In the genomic region with DNA sequence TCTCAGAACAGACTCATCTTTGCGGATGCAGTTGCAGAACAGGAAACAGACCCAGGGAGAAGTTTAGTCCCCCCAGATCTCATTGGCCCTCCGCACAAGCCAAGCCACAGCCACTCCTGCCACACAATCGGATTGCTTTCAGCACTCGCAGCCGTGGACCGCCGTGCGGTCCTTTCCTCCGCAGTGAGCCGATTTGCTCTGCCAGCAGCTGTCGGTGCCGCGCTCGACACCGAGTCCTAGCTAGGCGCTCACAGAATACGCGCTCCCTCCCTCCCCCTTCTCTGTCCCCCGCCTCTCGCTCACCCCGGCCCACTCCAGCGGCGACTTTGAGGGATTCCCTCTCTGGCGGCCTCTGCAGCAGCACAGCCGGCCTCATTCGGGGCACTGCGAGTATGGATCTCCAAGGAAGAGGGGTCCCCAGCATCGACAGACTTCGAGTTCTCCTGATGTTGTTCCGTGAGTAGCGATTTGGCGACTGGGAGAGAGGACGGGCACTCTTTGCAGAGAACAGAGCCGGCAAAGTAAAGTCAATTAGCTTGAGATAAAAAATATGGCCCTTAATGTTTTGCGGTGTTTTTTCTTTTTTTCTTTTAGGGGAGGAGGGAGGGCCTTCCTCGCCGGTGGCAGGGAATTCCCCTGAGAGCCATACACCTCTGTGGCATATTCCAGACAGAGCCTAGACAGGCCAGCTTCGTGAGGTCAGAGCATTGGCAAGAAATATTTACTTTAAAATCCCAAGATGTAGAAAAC, we compare ENCODE assay signal across 9 cellular contexts. TPM values are rescaled to one million over a fixed set of nuclear protein-coding genes. Genes with fewer than 3 reads are reported as not detected.
A peak's percentile ranks its signal among the peaks of the same experiment; 100 is the strongest.
DNase-seq lines count a peak whose midpoint lies in the region; ATAC-seq, FAIRE-seq and TF ChIP-seq lines count a peak whose summit lies in the region.
"Had no signal": no experiment of that assay in that cellular context is flagged by ENCODE, and none has a peak within 500 bp of the region (broad histone marks: within the 10 kb centered on the region; RNA-seq: fewer than 3 reads in every experiment).

A gene with protein sequence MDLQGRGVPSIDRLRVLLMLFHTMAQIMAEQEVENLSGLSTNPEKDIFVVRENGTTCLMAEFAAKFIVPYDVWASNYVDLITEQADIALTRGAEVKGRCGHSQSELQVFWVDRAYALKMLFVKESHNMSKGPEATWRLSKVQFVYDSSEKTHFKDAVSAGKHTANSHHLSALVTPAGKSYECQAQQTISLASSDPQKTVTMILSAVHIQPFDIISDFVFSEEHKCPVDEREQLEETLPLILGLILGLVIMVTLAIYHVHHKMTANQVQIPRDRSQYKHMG (plus strand): TSS at position 130 of the 750 bp plus-strand sequence. CDS start 263 bp downstream, at position 393.

- TF ChIP-seq CTCF in A673 (conservative IDR thresholded peaks at IDR 0.05; ENCODE audit: low read depth, low read length) (no peak), astrocyte of the cerebellum (IDR thresholded peaks at IDR 0.05; ENCODE audit: low read depth, low read length, missing control alignments) (no peak), left lung (IDR thresholded peaks at IDR 0.05) (no peak)

- in situ Hi-C loops in astrocyte of the cerebellum (cut with HindIII; ENCODE audit: low sequenced_read_pairs) = no loop called here

- no TSS peak for BruUV-seq in A673 (replicated peaks; lab: Mats Ljungman, UMichigan)

- TF ChIP-seq RAD21 in Ishikawa (IDR thresholded peaks at IDR 0.05; ENCODE audit: low read depth) = no peak

- no peaks in the 10 kb centered on the region for H3K9me3 ChIP-seq in A673 (ENCODE audit: low read depth, low read length, poor library complexity, severe bottlenecking)
- no peaks in the 10 kb centered on the region for H3K9me3 ChIP-seq in left lung

- H3K27ac ChIP-seq in A673 (ENCODE audit: low read depth, low read length, poor library complexity, severe bottlenecking) (no peak within 1 kb of the TSS), left lung (no peak within 1 kb of the TSS)

- no peak for FAIRE-seq in RCC 7860 (lab: Jason Lieb, UNC)

- H3K4me1 ChIP-seq in A673 (ENCODE audit: insufficient read depth, low read length, poor library complexity, severe bottlenecking) = no peaks in the 10 kb centered on the region
- peaks cover 8 to 23% of the 10 kb centered on the region in 2 donors for H3K4me1 ChIP-seq in left lung

- CTCF ChIA-PET in A673 (lab: Charles Lee) = no interaction called here

- DNase-seq in A673 (ENCODE audit: low spot score) (peak; percentile 39), astrocyte of the cerebellum (ENCODE audit: low read depth) (no peak), left lung (peak in 1 of 2 donors; percentile 79), germinal center (ENCODE audit: low spot score) (no peak), GDM1 (lab: John Stamatoyannopoulos, UW) (no peak), RCC 7860 (ENCODE audit: low spot score) (no peak)

- no peak for TF ChIP-seq EP300 in Ishikawa (IDR thresholded peaks at IDR 0.05; ENCODE audit: borderline replicate concordance)

- H3K4me3 ChIP-seq in A673 (ENCODE audit: low read depth, low read length, poor library complexity, severe bottlenecking) (no peak within 1 kb of the TSS), astrocyte of the cerebellum (ENCODE audit: low read depth, low read length) (peak within 1 kb of the TSS; percentile 33), left lung (no peak within 1 kb of the TSS)

- peaks cover 74% of the 10 kb centered on the region for H3K27me3 ChIP-seq in A673 (replicated peaks; ENCODE audit: insufficient read depth, low read depth, low read length, poor library complexity)
- H3K27me3 ChIP-seq in left lung = peaks cover 42 to 97% of the 10 kb centered on the region in 2 donors

- POLR2A ChIA-PET in A673 (lab: Charles Lee; ENCODE audit: low non-redundant PET) = interaction anchor here (0.6 kb wide), 1 partner anchor 168 kb away, joined by 3 read pairs; no protein-coding TSS in a partner anchor

- intact Hi-C loops in A673 (cut with micrococcal nuclease; ENCODE audit: unreplicated experiment) (no loop called here), left lung (cut with DNase I) (no loop called here)

- ATAC-seq in left lung (peak; percentile 51), GM18868 (IDR thresholded peaks at IDR 0.05; ENCODE audit: unreplicated experiment) (no peak)

- H3K36me3 ChIP-seq in A673 (ENCODE audit: insufficient read depth, low read length, poor library complexity, severe bottlenecking) (no peaks in the 10 kb centered on the region), left lung (no peaks in the 10 kb centered on the region)

TF ChIP-seq in Ishikawa, 13 proteins besides CTCF, POLR2A, EP300 and RAD21:
- TF ChIP-seq CEBPB (IDR thresholded peaks at IDR 0.05) = no peak
- TF ChIP-seq, protein P1, sequence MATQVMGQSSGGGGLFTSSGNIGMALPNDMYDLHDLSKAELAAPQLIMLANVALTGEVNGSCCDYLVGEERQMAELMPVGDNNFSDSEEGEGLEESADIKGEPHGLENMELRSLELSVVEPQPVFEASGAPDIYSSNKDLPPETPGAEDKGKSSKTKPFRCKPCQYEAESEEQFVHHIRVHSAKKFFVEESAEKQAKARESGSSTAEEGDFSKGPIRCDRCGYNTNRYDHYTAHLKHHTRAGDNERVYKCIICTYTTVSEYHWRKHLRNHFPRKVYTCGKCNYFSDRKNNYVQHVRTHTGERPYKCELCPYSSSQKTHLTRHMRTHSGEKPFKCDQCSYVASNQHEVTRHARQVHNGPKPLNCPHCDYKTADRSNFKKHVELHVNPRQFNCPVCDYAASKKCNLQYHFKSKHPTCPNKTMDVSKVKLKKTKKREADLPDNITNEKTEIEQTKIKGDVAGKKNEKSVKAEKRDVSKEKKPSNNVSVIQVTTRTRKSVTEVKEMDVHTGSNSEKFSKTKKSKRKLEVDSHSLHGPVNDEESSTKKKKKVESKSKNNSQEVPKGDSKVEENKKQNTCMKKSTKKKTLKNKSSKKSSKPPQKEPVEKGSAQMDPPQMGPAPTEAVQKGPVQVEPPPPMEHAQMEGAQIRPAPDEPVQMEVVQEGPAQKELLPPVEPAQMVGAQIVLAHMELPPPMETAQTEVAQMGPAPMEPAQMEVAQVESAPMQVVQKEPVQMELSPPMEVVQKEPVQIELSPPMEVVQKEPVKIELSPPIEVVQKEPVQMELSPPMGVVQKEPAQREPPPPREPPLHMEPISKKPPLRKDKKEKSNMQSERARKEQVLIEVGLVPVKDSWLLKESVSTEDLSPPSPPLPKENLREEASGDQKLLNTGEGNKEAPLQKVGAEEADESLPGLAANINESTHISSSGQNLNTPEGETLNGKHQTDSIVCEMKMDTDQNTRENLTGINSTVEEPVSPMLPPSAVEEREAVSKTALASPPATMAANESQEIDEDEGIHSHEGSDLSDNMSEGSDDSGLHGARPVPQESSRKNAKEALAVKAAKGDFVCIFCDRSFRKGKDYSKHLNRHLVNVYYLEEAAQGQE (IDR thresholded peaks at IDR 0.05; ENCODE audit: low read depth) = peak; percentile 70
- no peak for TF ChIP-seq YY1 (IDR thresholded peaks at IDR 0.05; ENCODE audit: low read depth)

RNA-seq across cellular contexts. Expression of the gene that starts here (rescaled TPM):
- total RNA-seq in A673 (2021) (not detected in 2 replicates), left lung (1 to 10 TPM in 1 of 2 donors, under 1 TPM in 1; 0.47 to 5.3 TPM)
- total RNA-seq: activated CD8-positive, alpha-beta memory T cell treated with anti-CD3 and anti-CD28 coated beads for 36 hours had no signal

Comparison
In these comparisons a context has a peak if more than half of its experiments do, and no peak if none do; other contexts are left out.
1. Peak in DNase-seq in A673; RNA of the gene not detected or under 1 TPM.